11 cellular contexts compared by ENCODE assay signal in the genomic region with DNA sequence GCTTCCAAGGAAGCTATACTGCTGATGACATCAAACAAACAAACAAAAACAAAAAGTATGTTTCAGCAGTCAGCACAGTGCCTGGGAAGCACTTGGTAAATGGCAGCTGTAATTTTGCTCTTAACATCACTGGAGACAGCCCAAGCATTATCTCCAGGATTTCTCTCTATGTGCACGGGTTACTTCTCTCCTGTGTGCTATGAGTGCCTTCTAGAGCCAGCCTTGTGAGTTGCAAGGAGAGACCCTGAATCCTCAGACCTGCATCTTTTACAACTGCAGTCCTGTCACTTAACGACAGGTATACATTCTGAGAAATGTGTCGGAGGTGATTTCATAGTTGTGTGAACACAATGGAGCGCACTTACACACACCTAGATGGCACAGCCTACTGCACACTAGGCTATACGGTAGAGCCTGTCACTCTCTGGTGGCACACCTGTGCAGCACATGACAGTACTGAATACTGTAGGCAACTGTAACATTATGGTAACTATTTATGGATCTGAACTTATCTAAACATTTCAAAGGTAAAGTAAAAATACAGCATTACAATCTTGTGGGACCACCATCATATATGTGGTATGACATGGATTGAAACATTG.
A peak's percentile ranks its signal among the peaks of the same experiment; 100 is the strongest.
DNase-seq lines count a peak whose midpoint lies in the region; ATAC-seq and TF ChIP-seq lines count a peak whose summit lies in the region.
"Had no signal": no experiment of that assay in that cellular context is flagged by ENCODE, and none has a peak within 500 bp of the region (broad histone marks: within the 10 kb centered on the region; RNA-seq: fewer than 3 reads in every experiment).

No MANE protein-coding gene starts in this region.

- CTCF ChIA-PET in GM10248 (lab: Yijun Ruan, JAX): no interaction called here
- CTCF ChIA-PET in PC-3 (lab: Charles Lee): no interaction called here

- H4K20me1 ChIP-seq in PC-3 (ENCODE audit: low read length): no peaks in the 10 kb centered on the region

- no TSS peak for BruUV-seq in PC-3 (replicated peaks; lab: Mats Ljungman, UMichigan)

- TF ChIP-seq CTCF in GM10248 (IDR thresholded peaks at IDR 0.05; ENCODE audit: control extremely low read depth, extremely low read depth, low read depth, missing control alignments) (peak; percentile 13), PC-3 (conservative IDR thresholded peaks at IDR 0.05; ENCODE audit: low read depth, low read length) (peak; percentile 36; the same call in 1 of the 2 replicates), fibroblast of pulmonary artery (IDR thresholded peaks at IDR 0.05; ENCODE audit: low read length, missing control alignments) (peak; percentile 22)

- no peaks in the 10 kb centered on the region for H3K79me2 ChIP-seq in PC-3 (ENCODE audit: low read length)

- ATAC-seq in PC-3 (peak; percentile 29), GM18517 (IDR thresholded peaks at IDR 0.05; ENCODE audit: unreplicated experiment) (no peak), HG02870 (IDR thresholded peaks at IDR 0.05; ENCODE audit: unreplicated experiment) (no peak)

- no peak overlapping the region for H3K9ac ChIP-seq in PC-3 (ENCODE audit: low read length)

- H3K4me3 ChIP-seq in PC-3 (ENCODE audit: low read length) (no peak overlapping the region), fibroblast of pulmonary artery (replicated peaks; ENCODE audit: low read depth, low read length) (no peak overlapping the region)
- H3K4me3 ChIP-seq: right lobe of liver had no signal

- no peak overlapping the region for H2AFZ ChIP-seq in PC-3 (ENCODE audit: low read length)

- no peaks in the 10 kb centered on the region for H3K4me1 ChIP-seq in PC-3 (ENCODE audit: insufficient read depth, low read length)
- H3K4me1 ChIP-seq: right lobe of liver had no signal

- no peak overlapping the region for H3K27ac ChIP-seq in PC-3 (ENCODE audit: low read length)
- H3K27ac ChIP-seq: right lobe of liver had no signal

- no peak overlapping the region for H3K4me2 ChIP-seq in PC-3 (ENCODE audit: low read length)

- H3K9me3 ChIP-seq in PC-3 (ENCODE audit: low read length): peaks cover 19% of the 10 kb centered on the region; the same call in 1 of the 2 replicates
- H3K9me3 ChIP-seq: right lobe of liver had no signal

- POLR2A ChIA-PET in GM10248 (lab: Yijun Ruan, JAX): no interaction called here
- POLR2A ChIA-PET in PC-3 (lab: Charles Lee; ENCODE audit: unreplicated experiment): no interaction called here

- intact Hi-C loops in PC-3 (cut with micrococcal nuclease): no loop called here

- H3F3A ChIP-seq in PC-3 (ENCODE audit: low read length, unreplicated experiment): no peaks in the 10 kb centered on the region

- DNase-seq in A172 (ENCODE audit: low spot score) (peak; percentile 0), GM10248 (ENCODE audit: extremely low spot score) (no peak), PC-3 (peak; percentile 16), fibroblast of pulmonary artery (ENCODE audit: low read depth) (no peak), ecto neural progenitor cell (ENCODE audit: low spot score) (no peak), UCSD-AML1 (lab: John Stamatoyannopoulos, UW; ENCODE audit: unreplicated experiment) (no peak)
- DNase-seq: activated B cell treated with CpG ODN at 0.5 μM for 24 hours, H7, right lobe of liver had no signal

- no peaks in the 10 kb centered on the region for H3K9me2 ChIP-seq in PC-3 (replicated peaks; ENCODE audit: low read length)

- H3K27me3 ChIP-seq in PC-3 (ENCODE audit: low read length): no peaks in the 10 kb centered on the region
- H3K27me3 ChIP-seq: right lobe of liver had no signal

- no peaks in the 10 kb centered on the region for H3K36me3 ChIP-seq in PC-3 (ENCODE audit: low read depth, low read length)
- H3K36me3 ChIP-seq: right lobe of liver had no signal

Comparison
In these comparisons a context has a peak if more than half of its experiments do, and no peak if none do; other contexts are left out.
1. DNase-seq: peak in A172 (single experiment) and PC-3 (single experiment); none in GM10248 (single experiment), fibroblast of pulmonary artery (single experiment), ecto neural progenitor cell (single experiment) and UCSD-AML1 (single experiment).
2. Peak in every context shown above with its lines, with median percentiles within 50 percentile points of each other: CTCF ChIP-seq.